Comparison of ENCODE assay signal across 8 cellular contexts in genomic region chr5:179793470-179794139, GRCh38. TPM values are rescaled to one million over a fixed set of nuclear protein-coding genes. Genes with fewer than 3 reads are reported as not detected.
DNase-seq lines count a peak whose midpoint lies in the region; ATAC-seq, FAIRE-seq and TF ChIP-seq lines count a peak whose summit lies in the region.

Gene LTC4S (plus strand): TSS chr5:179793986. CDS start chr5:179794081, 95 bp downstream.

- peaks cover 9% of the 10 kb centered on the region for H3K36me3 Mint-ChIP-seq in CD4-positive, CD25-positive, alpha-beta regulatory T cell

- no peak for TF ChIP-seq CTCF in pancreas (IDR thresholded peaks at IDR 0.05)

- H3K9me3 Mint-ChIP-seq in CD4-positive, CD25-positive, alpha-beta regulatory T cell = peaks cover 0 to 2% (median 0%) of the 10 kb centered on the region in 7 donors

- DNase-seq in CD4-positive, CD25-positive, alpha-beta regulatory T cell = peak in 2 of 3 donors; percentile 38 to 79
- DNase-seq in Kasumi-1 (lab: John Stamatoyannopoulos, UW) (peak; percentile 80 to 88), activated gamma-delta T cell (lab: John Stamatoyannopoulos, UW) (peak; percentile 32), globus pallidus (ENCODE audit: low spot score) (peak; percentile 67), pancreas (peak in 5 of 6 donors; percentile 49 to 87 (median 65)), amniotic stem cell (lab: John Stamatoyannopoulos, UW) (no peak)

- H3K27me3 Mint-ChIP-seq in CD4-positive, CD25-positive, alpha-beta regulatory T cell = no peaks in the 10 kb centered on the region

- H3K4me1 ChIP-seq in CD4-positive, CD25-positive, alpha-beta regulatory T cell (ENCODE audit: control insufficient read depth, insufficient read depth, low read length, poor library complexity, severe bottlenecking) = peaks cover 30% of the 10 kb centered on the region
- H3K4me1 ChIP-seq in pancreas = peaks cover 5 to 12% (median 6%) of the 10 kb centered on the region in 3 donors

- peaks cover 3% of the 10 kb centered on the region for H3K36me3 ChIP-seq in CD4-positive, CD25-positive, alpha-beta regulatory T cell (ENCODE audit: control insufficient read depth, insufficient read depth, low read length)
- H3K36me3 ChIP-seq in pancreas = peaks cover 0 to 14% (median 3%) of the 10 kb centered on the region in 3 donors

- peak; percentile 54 to 65 for ATAC-seq in CD4-positive, CD25-positive, alpha-beta regulatory T cell (ENCODE audit: low read depth in 2 of 2)
- ATAC-seq in pancreas (peak in 3 of 4 donors; percentile 10 to 39 (median 33)), HG03342 (IDR thresholded peaks at IDR 0.05; ENCODE audit: unreplicated experiment) (no peak), HG03469 (IDR thresholded peaks at IDR 0.05; ENCODE audit: unreplicated experiment) (no peak)

- WGBS in pancreas, 2 donors = 56 to 59% methylated on average over 19 of the region's 19 CpGs

- H3K9me3 ChIP-seq in CD4-positive, CD25-positive, alpha-beta regulatory T cell (ENCODE audit: control insufficient read depth in 2 of 2, low read length in 2 of 2) = no peaks in the 10 kb centered on the region
- no peaks in the 10 kb centered on the region for H3K9me3 ChIP-seq in pancreas

- intact Hi-C loops in pancreas (cut with DNase I) = loop anchor here in 1 of 3 donors (10.0 kb wide), 1 partner anchor 129 kb away; no protein-coding TSS in a partner anchor

- H3K27ac ChIP-seq in CD4-positive, CD25-positive, alpha-beta regulatory T cell (ENCODE audit: insufficient read depth, low read length, poor library complexity, severe bottlenecking) = no peak within 1 kb of the TSS
- H3K27ac ChIP-seq in pancreas = peak within 1 kb of the TSS; percentile 68 to 91 (median 82)

- H3K4me3 Mint-ChIP-seq in CD4-positive, CD25-positive, alpha-beta regulatory T cell = peak within 1 kb of the TSS; percentile 70 to 89 (median 76)

- no peak for FAIRE-seq in pancreas (lab: Jason Lieb, UNC)

- H3K4me1 Mint-ChIP-seq in CD4-positive, CD25-positive, alpha-beta regulatory T cell = peaks cover 0 to 38% (median 13%) of the 10 kb centered on the region in 4 donors

- H3K4me3 ChIP-seq in CD4-positive, CD25-positive, alpha-beta regulatory T cell (ENCODE audit: low read depth, low read length) = no peak within 1 kb of the TSS
- H3K4me3 ChIP-seq in pancreas = peak within 1 kb of the TSS in 2 of 4 donors; percentile 80 to 86

- peak within 1 kb of the TSS; percentile 73 to 86 (median 75) for H3K27ac Mint-ChIP-seq in CD4-positive, CD25-positive, alpha-beta regulatory T cell

- H3K27me3 ChIP-seq in CD4-positive, CD25-positive, alpha-beta regulatory T cell (ENCODE audit: control insufficient read depth, insufficient read depth, low read length) = no peaks in the 10 kb centered on the region
- no peaks in the 10 kb centered on the region for H3K27me3 ChIP-seq in pancreas

RNA-seq across cellular contexts. Expression of gene LTC4S, which starts in this region (rescaled TPM):
- total RNA-seq in CD4-positive, CD25-positive, alpha-beta regulatory T cell = 2.8 TPM
- 1 to 10 TPM in 2 of 4 donors, under 1 TPM in 2; 0.48 to 4.3 (median 1.3) TPM for polyA plus RNA-seq in CD4-positive, CD25-positive, alpha-beta regulatory T cell
- 1 to 10 TPM; 1.1 to 8.7 (median 4.5) TPM for total RNA-seq in pancreas
- polyA plus RNA-seq in pancreas = 10 to 100 TPM in 1 of 2 donors, 1 to 10 TPM in 1; 4.2 to 10.9 TPM

Comparison
In these comparisons a context has a peak if more than half of its experiments do, and no peak if none do; other contexts are left out.
1. ATAC-seq: peak in CD4-positive, CD25-positive, alpha-beta regulatory T cell (2 of 2) and pancreas (3 of 4); none in HG03342 (single experiment) and HG03469 (single experiment).